Comparison of ENCODE assay signal across 8 cellular contexts in genomic region chr5:178163772-178164735, GRCh38. TPM values are rescaled to one million over a fixed set of nuclear protein-coding genes. Genes with fewer than 3 reads are reported as not detected.
A peak's percentile ranks its signal among the peaks of the same experiment; 100 is the strongest.
DNase-seq lines count a peak whose midpoint lies in the region; ATAC-seq, FAIRE-seq and TF ChIP-seq lines count a peak whose summit lies in the region.

No MANE protein-coding gene starts in this region.

- WGBS in pancreas, 2 donors = 8 to 9% methylated on average over 29 to 33 of the region's 33 CpGs

- H3K4me1 ChIP-seq in pancreas (peaks cover 0 to 3% (median 0%) of the 10 kb centered on the region in 3 donors), tibial artery (peaks cover 0 to 8% (median 6%) of the 10 kb centered on the region in 4 donors)

- TF ChIP-seq CTCF in GM06990 (IDR thresholded peaks at IDR 0.05; ENCODE audit: insufficient read depth, low read length, poor library complexity, severe bottlenecking) (peak; percentile 99), pancreas (IDR thresholded peaks at IDR 0.05) (peak; percentile 99 to 100 (median 99)), tibial artery (IDR thresholded peaks at IDR 0.05) (peak; percentile 97 to 98)

- CTCF ChIA-PET in HEK293T (lab: Yijun Ruan, JAX) = interaction anchor here (0.7 kb wide), 1 partner anchor 97 kb away, joined by 3 read pairs; no protein-coding TSS in a partner anchor

- H3K36me3 ChIP-seq in GM06990 (ENCODE audit: control insufficient read depth, insufficient read depth, low read length) (no peaks in the 10 kb centered on the region), pancreas (no peaks in the 10 kb centered on the region), tibial artery (no peaks in the 10 kb centered on the region)

- H3K27me3 ChIP-seq in GM06990 (replicated peaks; ENCODE audit: control insufficient read depth, insufficient read depth, low read length) (no peaks in the 10 kb centered on the region), pancreas (no peaks in the 10 kb centered on the region), tibial artery (peaks cover 0 to 46% of the 10 kb centered on the region in 2 donors)

- H3K27ac ChIP-seq in pancreas (no peak overlapping the region), tibial artery (no peak overlapping the region)

- no peak for FAIRE-seq in pancreas (lab: Jason Lieb, UNC)

- intact Hi-C loops in pancreas (cut with DNase I) (loop anchor here in 1 of 3 donors (5.0 kb wide), 1 partner anchor 87 kb away; no protein-coding TSS in a partner anchor), tibial artery (cut with DNase I; ENCODE audit: low total_unique reads) (loop anchor here (2.0 kb wide), 1 partner anchor 87 kb away; no protein-coding TSS in a partner anchor)

- peak; percentile 97 to 100 (median 100) for ATAC-seq in pancreas

- no peaks in the 10 kb centered on the region for H3K9me3 ChIP-seq in pancreas
- no peaks in the 10 kb centered on the region for H3K9me3 ChIP-seq in tibial artery

- no peak overlapping the region for H3K4me3 ChIP-seq in GM06990 (replicated peaks; ENCODE audit: low read depth, low read length)
- peak overlapping the region in 1 of 4 donors; percentile 17 for H3K4me3 ChIP-seq in pancreas
- peak overlapping the region in 1 of 2 donors; percentile 31 for H3K4me3 ChIP-seq in tibial artery

- POLR2A ChIA-PET in HEK293T (lab: Yijun Ruan, JAX) = no interaction called here

- peak; percentile 85 for DNase-seq in GM06990 (ENCODE audit: extremely low read depth, insufficient read length)
- peak; percentile 94 for DNase-seq in HEK293T (ENCODE audit: extremely low spot score)
- DNase-seq in NCI-H1048 (lab: John Stamatoyannopoulos, UW) = peak; percentile 69
- DNase-seq in SK-N-DZ (ENCODE audit: low spot score) = peak; percentile 80
- peak; percentile 93 to 95 (median 94) for DNase-seq in activated naive CD4-positive, alpha-beta T cell (lab: John Stamatoyannopoulos, UW)
- peak; percentile 87 for DNase-seq in glomerular visceral epithelial cell (ENCODE audit: extremely low spot score)
- DNase-seq in pancreas = peak; percentile 75 to 99 (median 92)
- DNase-seq in tibial artery = peak; percentile 81 to 90

TF ChIP-seq in HEK293T, 16 proteins besides CTCF, POLR2A, EP300 and RAD21:
- no peak for TF ChIP-seq FOXA1 (IDR thresholded peaks at IDR 0.05)
- TF ChIP-seq PKNOX1 (IDR thresholded peaks at IDR 0.05) = peak; percentile 76
- TF ChIP-seq L3MBTL2 (conservative IDR thresholded peaks at IDR 0.05) = peak; percentile 77
TF ChIP-seq in HEK293T: peak in this region for 2.

RNA-seq across cellular contexts. Expression of gene NHP2, which starts 10.4 kb away (rescaled TPM):
- polyA plus RNA-seq in SK-N-DZ (2014; cell fraction: cytosol; rRNA removed) = 979 and 1,102 TPM in 2 replicates
- polyA plus RNA-seq in SK-N-DZ (2014; cell fraction: nucleus; rRNA removed) = 486 and 595 TPM in 2 replicates
- 10 to 100 TPM; 34.6 to 65.6 (median 53.9) TPM for total RNA-seq in pancreas
- polyA plus RNA-seq in pancreas = 10 to 100 TPM; 50.7 to 84.7 TPM

RNA-seq across cellular contexts. Expression of gene GMCL2, which starts 23.1 kb away (rescaled TPM):
- polyA plus RNA-seq in SK-N-DZ (2014; cell fraction: cytosol; rRNA removed) = not detected in 2 replicates
- polyA plus RNA-seq in SK-N-DZ (2014; cell fraction: nucleus; rRNA removed) = not detected in 2 replicates
- total RNA-seq in pancreas = not detected
- polyA plus RNA-seq in pancreas = not detected

RNA-seq across cellular contexts. Expression of gene RMND5B, which starts 33.2 kb away (rescaled TPM):
- polyA plus RNA-seq in SK-N-DZ (2014; cell fraction: cytosol; rRNA removed) = 55.4 and 55.6 TPM in 2 replicates
- polyA plus RNA-seq in SK-N-DZ (2014; cell fraction: nucleus; rRNA removed) = 51.4 and 51.9 TPM in 2 replicates
- total RNA-seq in pancreas = 10 to 100 TPM; 12.1 to 21.7 (median 17.4) TPM
- polyA plus RNA-seq in pancreas = 10 to 100 TPM; 26.4 to 29.8 TPM

RNA-seq across cellular contexts. Expression of gene HNRNPAB, which starts 40.3 kb away (rescaled TPM):
- 198 and 227 TPM in 2 replicates for polyA plus RNA-seq in SK-N-DZ (2014; cell fraction: cytosol; rRNA removed)
- 117 and 183 TPM in 2 replicates for polyA plus RNA-seq in SK-N-DZ (2014; cell fraction: nucleus; rRNA removed)
- total RNA-seq in pancreas = 10 to 100 TPM; 24.5 to 61.6 (median 44.8) TPM
- polyA plus RNA-seq in pancreas = 10 to 100 TPM; 47.0 to 52.7 TPM

RNA-seq across cellular contexts. Expression of gene N4BP3, which starts 50.7 kb away (rescaled TPM):
- 2.4 and 3.1 TPM in 2 replicates for polyA plus RNA-seq in SK-N-DZ (2014; cell fraction: cytosol; rRNA removed)
- polyA plus RNA-seq in SK-N-DZ (2014; cell fraction: nucleus; rRNA removed) = 3.3 and 3.7 TPM in 2 replicates
- total RNA-seq in pancreas = 1 to 10 TPM in 1 of 6 donors, under 1 TPM in 5; 0.23 to 1.1 (median 0.47) TPM
- polyA plus RNA-seq in pancreas = 1 to 10 TPM in 1 of 2 donors, under 1 TPM in 1; 0.75 to 1.1 TPM
